ENCODE assay signal across 28 cellular contexts in the genomic region with DNA sequence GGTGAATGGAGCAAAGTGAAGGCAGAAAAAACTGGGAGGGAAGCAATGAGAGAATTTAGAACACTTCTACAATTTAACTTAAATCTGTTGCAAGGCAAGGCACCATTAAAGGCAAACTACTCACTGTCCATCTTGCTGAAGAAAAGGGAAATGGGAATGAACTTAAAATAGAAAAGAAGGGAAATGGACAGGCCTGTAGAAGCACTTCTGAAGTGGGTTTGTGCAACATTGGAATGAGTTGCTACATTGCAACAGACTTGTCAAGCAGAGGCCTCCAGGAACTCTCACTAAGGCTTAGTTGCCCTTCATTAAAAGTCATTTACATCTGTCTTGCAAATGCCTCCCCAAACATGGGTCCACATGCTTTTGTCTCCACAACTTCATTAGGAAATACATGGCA. TPM values are rescaled to one million over a fixed set of nuclear protein-coding genes. Genes with fewer than 3 reads are reported as not detected.
DNase-seq lines count a peak whose midpoint lies in the region; TF ChIP-seq lines count a peak whose summit lies in the region.
"Had no signal": no experiment of that assay in that cellular context is flagged by ENCODE, and none has a peak within 500 bp of the region (broad histone marks: within the 10 kb centered on the region; RNA-seq: fewer than 3 reads in every experiment).

No MANE protein-coding gene starts in this region.

- H2AFZ ChIP-seq in neural progenitor cell (replicated peaks) = peak overlapping the region; percentile 12

- H3K9ac ChIP-seq in neural progenitor cell (no peak overlapping the region), endodermal cell (ENCODE audit: extremely low read depth, low read length, poor library complexity, severe bottlenecking) (no peak overlapping the region)

- H3K27ac Mint-ChIP-seq in neural progenitor cell (no peak overlapping the region), endodermal cell (no peak overlapping the region)
- H3K27ac Mint-ChIP-seq: activated naive CD8-positive, alpha-beta T cell; CD4-positive, alpha-beta T cell; dendritic cell treated with granulocyte-macrophage colony-stimulating factor and Interleukin-4, amounts not matched to agents 40 ng/mL and 50 ng/mL, for 4 days; immature natural killer cell; naive thymus-derived CD8-positive, alpha-beta T cell had no signal

- no peak for TF ChIP-seq CTCF in NB4 (IDR thresholded peaks at IDR 0.05; ENCODE audit: low read depth, low read length)
- TF ChIP-seq CTCF in neural progenitor cell (IDR thresholded peaks at IDR 0.05) = no peak
- TF ChIP-seq CTCF in endodermal cell (conservative IDR thresholded peaks at IDR 0.05) = no peak
- TF ChIP-seq CTCF in brain microvascular endothelial cell (IDR thresholded peaks at IDR 0.05; ENCODE audit: low read depth, low read length, missing control alignments) = no peak

- H3K4me1 Mint-ChIP-seq in neural progenitor cell = no peaks in the 10 kb centered on the region
- no peaks in the 10 kb centered on the region for H3K4me1 Mint-ChIP-seq in endodermal cell

- no peak overlapping the region for H3K4me3 Mint-ChIP-seq in neural progenitor cell
- no peak overlapping the region for H3K4me3 Mint-ChIP-seq in endodermal cell
- H3K4me3 Mint-ChIP-seq: activated naive CD8-positive, alpha-beta T cell; CD4-positive, alpha-beta T cell; dendritic cell treated with granulocyte-macrophage colony-stimulating factor and Interleukin-4, amounts not matched to agents 40 ng/mL and 50 ng/mL, for 4 days; immature natural killer cell; naive thymus-derived CD8-positive, alpha-beta T cell had no signal

- no peaks in the 10 kb centered on the region for H3F3A ChIP-seq in neural progenitor cell (ENCODE audit: low read depth)

- H3K36me3 ChIP-seq in neural progenitor cell (no peaks in the 10 kb centered on the region), endodermal cell (ENCODE audit: control insufficient read depth, insufficient read depth, low read length) (no peaks in the 10 kb centered on the region), brain microvascular endothelial cell (replicated peaks) (no peaks in the 10 kb centered on the region)
- H3K36me3 ChIP-seq: upper lobe of left lung had no signal

- peak; percentile 73 for DNase-seq in NB4 (ENCODE audit: low read depth)
- DNase-seq in amniotic epithelial cell (ENCODE audit: low read depth) = peak; percentile 61
- DNase-seq in neural progenitor cell (ENCODE audit: low spot score) = no peak
- DNase-seq in endodermal cell = no peak
- no peak for DNase-seq in activated effector memory CD4-positive, alpha-beta T cell treated with anti-CD3 and anti-CD28 coated beads, Interleukin-2, amount 50 U/mL, for 16 hours
- no peak for DNase-seq in dedifferentiated amniotic fluid mesenchymal stem cell (ENCODE audit: extremely low spot score)
- DNase-seq in brain microvascular endothelial cell = no peak
- DNase-seq: activated CD4-positive, alpha-beta T cell treated with anti-CD3 and anti-CD28 coated beads for 4 hours; activated T-cell treated with anti-CD3 and anti-CD28 coated beads for 4 hours; CD4-positive, alpha-beta T cell; central memory CD4-positive, alpha-beta T cell; hypothalamus; immature natural killer cell; naive thymus-derived CD8-positive, alpha-beta T cell; NCI-H1105; NCI-H1930; NCI-H526; stimulated activated CD4-positive, alpha-beta T cell treated with anti-CD3 and anti-CD28 coated beads, Interleukin-2, amount 100 ng/mL, for 48 hours had no signal

- H3K4me3 ChIP-seq in NB4 (ENCODE audit: low read depth, low read length) = no peak overlapping the region
- H3K4me3 ChIP-seq in neural progenitor cell = no peak overlapping the region
- no peak overlapping the region for H3K4me3 ChIP-seq in endodermal cell (ENCODE audit: low read length)
- H3K4me3 ChIP-seq in brain microvascular endothelial cell (ENCODE audit: low read depth, low read length) = no peak overlapping the region
- H3K4me3 ChIP-seq: upper lobe of left lung had no signal

- H3K4me1 ChIP-seq in neural progenitor cell = no peaks in the 10 kb centered on the region
- H3K4me1 ChIP-seq in endodermal cell (ENCODE audit: control insufficient read depth, insufficient read depth, low read length) = no peaks in the 10 kb centered on the region

- no peaks in the 10 kb centered on the region for H3K27me3 Mint-ChIP-seq in neural progenitor cell (ENCODE audit: insufficient read depth, low read depth)
- H3K27me3 Mint-ChIP-seq in endodermal cell (ENCODE audit: insufficient read depth) = peaks cover 41% of the 10 kb centered on the region
- H3K27me3 Mint-ChIP-seq: dendritic cell treated with granulocyte-macrophage colony-stimulating factor and Interleukin-4, amounts not matched to agents 40 ng/mL and 50 ng/mL, for 4 days had no signal

- H3K9me3 Mint-ChIP-seq in neural progenitor cell (no peaks in the 10 kb centered on the region), endodermal cell (no peaks in the 10 kb centered on the region)
- H3K9me3 Mint-ChIP-seq: CD4-positive, alpha-beta T cell; dendritic cell treated with granulocyte-macrophage colony-stimulating factor and Interleukin-4, amounts not matched to agents 40 ng/mL and 50 ng/mL, for 4 days had no signal

- H4K20me1 ChIP-seq in neural progenitor cell (ENCODE audit: low read depth) = no peaks in the 10 kb centered on the region

- H3K9me3 ChIP-seq in neural progenitor cell (ENCODE audit: low read depth) (no peaks in the 10 kb centered on the region), endodermal cell (ENCODE audit: control insufficient read depth, low read length) (no peaks in the 10 kb centered on the region)
- H3K9me3 ChIP-seq: upper lobe of left lung had no signal

- H3K27ac ChIP-seq in neural progenitor cell (no peak overlapping the region), endodermal cell (ENCODE audit: low read depth, low read length) (no peak overlapping the region), brain microvascular endothelial cell (no peak overlapping the region)
- H3K27ac ChIP-seq: VCaP had no signal

- no peaks in the 10 kb centered on the region for H3K79me2 ChIP-seq in neural progenitor cell (ENCODE audit: low read depth)

- H3K27me3 ChIP-seq in neural progenitor cell = peaks cover 17% of the 10 kb centered on the region
- H3K27me3 ChIP-seq in endodermal cell (ENCODE audit: control insufficient read depth, insufficient read depth, low read length, poor library complexity, severe bottlenecking) = peaks cover 58% of the 10 kb centered on the region
- H3K27me3 ChIP-seq in brain microvascular endothelial cell (replicated peaks) = peaks cover 3% of the 10 kb centered on the region
- H3K27me3 ChIP-seq: upper lobe of left lung had no signal

- in situ Hi-C loops in brain microvascular endothelial cell (cut with HindIII; ENCODE audit: low pct_ligation_motif_present, low sequenced_read_pairs) = no loop called here

- H3K36me3 Mint-ChIP-seq in neural progenitor cell (no peaks in the 10 kb centered on the region), endodermal cell (ENCODE audit: low read depth) (no peaks in the 10 kb centered on the region)
- H3K36me3 Mint-ChIP-seq: activated naive CD8-positive, alpha-beta T cell; immature natural killer cell; naive thymus-derived CD8-positive, alpha-beta T cell had no signal

- no peak overlapping the region for H3K4me2 ChIP-seq in neural progenitor cell

- TF ChIP-seq POLR2A in NB4 (IDR thresholded peaks at IDR 0.05; ENCODE audit: extremely low read depth, insufficient read length) = no peak

RNA-seq across cellular contexts. Expression of a gene that starts 13.7 kb away (rescaled TPM):
- total RNA-seq in neural progenitor cell (ENCODE audit: low replicate concordance) (not detected in 2 replicates), endodermal cell (not detected)
- not detected for polyA plus RNA-seq in endodermal cell (2013, experiment 1 of 2)
- polyA plus RNA-seq in endodermal cell (2013, experiment 2 of 2) = not detected
- total RNA-seq: astrocyte; CD4-positive, alpha-beta T cell; HepG2; LHCN-M2; naive thymus-derived CD8-positive, alpha-beta T cell; osteocyte; subcutaneous adipose tissue; T-helper 2 cell treated with Interferon-gamma antibody and Interleukin-4, amounts not matched to agents 100 ng/mL and 5 ng/mL, for 36 hours; upper lobe of left lung had no signal
- polyA plus RNA-seq: HepG2; immature natural killer cell; naive thymus-derived CD8-positive, alpha-beta T cell had no signal

RNA-seq across cellular contexts. Expression of a gene that starts 33.3 kb away (rescaled TPM):
- total RNA-seq in neural progenitor cell (ENCODE audit: low replicate concordance) (0.28 and 1.1 TPM in 2 replicates), endodermal cell (not detected)
- polyA plus RNA-seq in endodermal cell (2013, experiment 1 of 2) = 9.2 TPM
- polyA plus RNA-seq in endodermal cell (2013, experiment 2 of 2) = 9.0 TPM
- total RNA-seq: HepG2; naive thymus-derived CD8-positive, alpha-beta T cell; T-helper 2 cell treated with Interferon-gamma antibody and Interleukin-4, amounts not matched to agents 100 ng/mL and 5 ng/mL, for 36 hours had no signal
- polyA plus RNA-seq: HepG2 had no signal

RNA-seq across cellular contexts. Expression of a gene that starts 59.5 kb away (rescaled TPM):
- total RNA-seq in neural progenitor cell (ENCODE audit: low replicate concordance) (4.2 and 5.9 TPM in 2 replicates), endodermal cell (1 to 10 TPM; 7.1 to 9.0 TPM)
- 13.2 TPM for polyA plus RNA-seq in endodermal cell (2013, experiment 1 of 2)
- 14.0 TPM for polyA plus RNA-seq in endodermal cell (2013, experiment 2 of 2)

Comparison
In these comparisons a context has a peak if more than half of its experiments do, and no peak if none do; other contexts are left out.
1. DNase-seq: peak in NB4 (single experiment) and amniotic epithelial cell (single experiment); none in neural progenitor cell (single experiment), endodermal cell (single experiment), activated effector memory CD4-positive, alpha-beta T cell treated with anti-CD3 and anti-CD28 coated beads, Interleukin-2, amount 50 U/mL, for 16 hours (single experiment), dedifferentiated amniotic fluid mesenchymal stem cell (single experiment) and brain microvascular endothelial cell (single experiment).